31 cellular contexts compared by ENCODE assay signal in genomic region chr1:245181123-245181522, GRCh38. TPM values are rescaled to one million over a fixed set of nuclear protein-coding genes. Genes with fewer than 3 reads are reported as not detected.
DNase-seq lines count a peak whose midpoint lies in the region; ATAC-seq, FAIRE-seq and TF ChIP-seq lines count a peak whose summit lies in the region.
"Had no signal": no experiment of that assay in that cellular context is flagged by ENCODE, and none has a peak within 500 bp of the region (broad histone marks: within the 10 kb centered on the region; RNA-seq: fewer than 3 reads in every experiment).

No MANE protein-coding gene starts in this region.

- H3K79me1 ChIP-seq in H9 (ENCODE audit: insufficient read depth, low read depth, low read length, poor library complexity, severe bottlenecking) = no peaks in the 10 kb centered on the region

- no peak overlapping the region for H4K5ac ChIP-seq in H9 (ENCODE audit: insufficient read length, low read depth, low read length)

- TF ChIP-seq CTCF in H9 (conservative IDR thresholded peaks at IDR 0.05) = no peak
- TF ChIP-seq CTCF in astrocyte (IDR thresholded peaks at IDR 0.05; ENCODE audit: insufficient read depth, low read depth, low read length) = no peak

- H4K91ac ChIP-seq in H9 (ENCODE audit: insufficient read length, low read depth, low read length) = no peak overlapping the region

- H3K4me2 ChIP-seq in H9 (ENCODE audit: insufficient read depth, insufficient read length, low read length) (no peak overlapping the region), astrocyte (ENCODE audit: low read length) (no peak overlapping the region)

- no peak for DNase-seq in H9
- peak; percentile 47 for DNase-seq in NCI-H1436 treated with DMSO at 0.1 percent for 48 hours (lab: John Stamatoyannopoulos, UW)
- DNase-seq in astrocyte (ENCODE audit: low read depth) = no peak
- no peak for DNase-seq in AG08395 (ENCODE audit: low spot score)
- DNase-seq: activated CD4-positive, alpha-beta T cell treated with anti-CD3 and anti-CD28 coated beads, Interleukin-2, amount 10 ng/mL, durations not matched to agents 7 days and 5 days; activated naive CD4-positive, alpha-beta T cell; activated T-cell treated with anti-CD3 and anti-CD28 coated beads, Interleukin-2, amount 50 U/mL, for 48 hours; CD4-positive, CD25-positive, alpha-beta regulatory T cell; effector CD8-positive, alpha-beta T cell; head of caudate nucleus; mucosa of descending colon; NCI-H2081; NCI-H510A; NK-92 treated with Interleukin-12 subunit alpha and Interleukin-12 subunit beta, amount 100 ng/mL, for 24 hours; Right ventricle myocardium superior; stimulated activated CD4-positive, alpha-beta T cell treated with anti-CD3 and anti-CD28 coated beads, Interleukin-4, amount 100 ng/mL, for 4 hours; stimulated activated naive B cell treated with anti-CD40 and anti-IgM and Interleukin-4, amounts not matched to agents 10 μg/mL and 1 μg/mL and 100 μg/mL, for 72 hours; SW 1271; T1000; WERI-Rb-1 had no signal

- no peak overlapping the region for H2BK15ac ChIP-seq in H9 (ENCODE audit: low read depth, low read length)

- H3K4me3 Mint-ChIP-seq in H9 = no peak overlapping the region
- H3K4me3 Mint-ChIP-seq in astrocyte (ENCODE audit: unreplicated experiment) = peak overlapping the region; percentile 52
- H3K4me3 Mint-ChIP-seq: activated CD4-positive, alpha-beta T cell treated with anti-CD3 and anti-CD28 coated beads, Interleukin-2, amount 10 ng/mL, durations not matched to agents 7 days and 5 days; activated CD8-positive, alpha-beta memory T cell treated with anti-CD3 and anti-CD28 coated beads, Interleukin-2, amount 10 ng/mL, durations not matched to agents 7 days and 5 days; CD4-positive, CD25-positive, alpha-beta regulatory T cell; stimulated activated naive B cell treated with anti-CD40 and anti-IgM and Interleukin-4, amounts not matched to agents 10 μg/mL and 1 μg/mL and 100 μg/mL, for 72 hours had no signal

- ATAC-seq in GM18858 (IDR thresholded peaks at IDR 0.05; ENCODE audit: unreplicated experiment) (no peak), HG02885 (IDR thresholded peaks at IDR 0.05; ENCODE audit: poor library complexity, unreplicated experiment) (no peak)
- ATAC-seq: HepG2; sciatic nerve; stimulated activated naive B cell treated with anti-CD40 and anti-IgM and Interleukin-4, amounts not matched to agents 10 μg/mL and 1 μg/mL and 100 μg/mL, for 72 hours had no signal

- no peak overlapping the region for H2AK5ac ChIP-seq in H9 (ENCODE audit: insufficient read length, low read length)

- H4K20me1 ChIP-seq in H9 (ENCODE audit: control insufficient read depth, insufficient read depth, insufficient read length) (no peaks in the 10 kb centered on the region), astrocyte (ENCODE audit: insufficient read depth, low read length) (peaks cover 71% of the 10 kb centered on the region)

- no peak overlapping the region for H2BK5ac ChIP-seq in H9 (ENCODE audit: insufficient read length, low read length)

- no peak overlapping the region for H2BK12ac ChIP-seq in H9 (ENCODE audit: insufficient read length, low read depth, low read length)

- no peak overlapping the region for H3K4ac ChIP-seq in H9 (ENCODE audit: low read depth, low read length)

- no peak overlapping the region for H3K9ac ChIP-seq in H9 (ENCODE audit: extremely low read depth, insufficient read length, low read length)
- H3K9ac ChIP-seq in astrocyte (ENCODE audit: low read length) = no peak overlapping the region

- H3K4me3 ChIP-seq in astrocyte (ENCODE audit: insufficient read depth, low read depth, low read length) = no peak overlapping the region
- peak overlapping the region; percentile 30 for H3K4me3 ChIP-seq in neuron (ENCODE audit: low read length)
- H3K4me3 ChIP-seq: breast epithelium, mucosa of descending colon, prostate gland had no signal

- H3K27me3 Mint-ChIP-seq in H9 (ENCODE audit: low read depth) (no peaks in the 10 kb centered on the region), astrocyte (ENCODE audit: low read depth, unreplicated experiment) (peaks cover 3% of the 10 kb centered on the region)
- H3K27me3 Mint-ChIP-seq: activated CD4-positive, alpha-beta T cell treated with anti-CD3 and anti-CD28 coated beads, Interleukin-2, amount 10 ng/mL, durations not matched to agents 7 days and 5 days had no signal

- H3K36me3 ChIP-seq in astrocyte (ENCODE audit: insufficient read depth, low read length) (no peaks in the 10 kb centered on the region), neuron (ENCODE audit: insufficient read depth, low read length) (no peaks in the 10 kb centered on the region)
- H3K36me3 ChIP-seq: breast epithelium, neutrophil, prostate gland, WERI-Rb-1 had no signal

- H3K36me3 Mint-ChIP-seq in H9 (ENCODE audit: insufficient read depth in 1 of 3, low read depth in 3 of 3) = no peaks in the 10 kb centered on the region
- peaks cover 7% of the 10 kb centered on the region for H3K36me3 Mint-ChIP-seq in astrocyte (ENCODE audit: low read depth, unreplicated experiment)
- H3K36me3 Mint-ChIP-seq: activated CD8-positive, alpha-beta memory T cell treated with anti-CD3 and anti-CD28 coated beads, Interleukin-2, amount 10 ng/mL, durations not matched to agents 7 days and 5 days; CD4-positive, CD25-positive, alpha-beta regulatory T cell had no signal

- H2BK20ac ChIP-seq in H9 (ENCODE audit: low read depth, low read length, poor library complexity, severe bottlenecking) = no peak overlapping the region

- H3K27me3 ChIP-seq in H9 (ENCODE audit: insufficient read depth, low read length) (no peaks in the 10 kb centered on the region), astrocyte (ENCODE audit: insufficient read depth, low read length) (no peaks in the 10 kb centered on the region), neuron (ENCODE audit: insufficient read depth, low read length) (no peaks in the 10 kb centered on the region)
- H3K27me3 ChIP-seq: breast epithelium, neutrophil had no signal

- FAIRE-seq in astrocyte (lab: Jason Lieb, UNC) = no peak
- FAIRE-seq: colon, GM12892, HepG2 had no signal

- no CpG with 5 or more reads among the region's 7 CpGs for WGBS in H9 (ENCODE audit: extremely low coverage, insufficient read length, low lambda C conversion rate)

- no peak overlapping the region for H2BK120ac ChIP-seq in H9 (ENCODE audit: low read depth, low read length, poor library complexity, severe bottlenecking)

- H3K23ac ChIP-seq in H9 (ENCODE audit: insufficient read length, low read depth, low read length) = no peak overlapping the region

- no peaks in the 10 kb centered on the region for H3K4me1 ChIP-seq in H9 (ENCODE audit: insufficient read depth, low read length)
- no peaks in the 10 kb centered on the region for H3K4me1 ChIP-seq in astrocyte (ENCODE audit: insufficient read depth, low read length)
- H3K4me1 ChIP-seq in neuron (ENCODE audit: insufficient read depth, low read length) = peaks cover 15% of the 10 kb centered on the region
- H3K4me1 ChIP-seq: breast epithelium, prostate gland had no signal

- H3K18ac ChIP-seq in H9 (ENCODE audit: insufficient read length, low read depth, low read length) = no peak overlapping the region

- H3K9me3 Mint-ChIP-seq in H9 (no peaks in the 10 kb centered on the region), astrocyte (ENCODE audit: unreplicated experiment) (no peaks in the 10 kb centered on the region)
- H3K9me3 Mint-ChIP-seq: activated CD4-positive, alpha-beta T cell treated with anti-CD3 and anti-CD28 coated beads, Interleukin-2, amount 10 ng/mL, durations not matched to agents 7 days and 5 days; stimulated activated naive B cell treated with anti-CD40 and anti-IgM and Interleukin-4, amounts not matched to agents 10 μg/mL and 1 μg/mL and 100 μg/mL, for 72 hours had no signal

- H3K27ac Mint-ChIP-seq in H9 (peak overlapping the region in 2 of 3 experiments; percentile 3 to 77; a peak in 3 of 7 replicates), astrocyte (ENCODE audit: unreplicated experiment) (no peak overlapping the region)
- H3K27ac Mint-ChIP-seq: activated CD4-positive, alpha-beta T cell treated with anti-CD3 and anti-CD28 coated beads, Interleukin-2, amount 10 ng/mL, durations not matched to agents 7 days and 5 days; CD4-positive, CD25-positive, alpha-beta regulatory T cell; stimulated activated naive B cell treated with anti-CD40 and anti-IgM and Interleukin-4, amounts not matched to agents 10 μg/mL and 1 μg/mL and 100 μg/mL, for 72 hours had no signal

- H3K79me2 ChIP-seq in H9 (ENCODE audit: insufficient read depth, low read length) (no peaks in the 10 kb centered on the region), astrocyte (ENCODE audit: insufficient read depth, low read length) (peaks cover 4% of the 10 kb centered on the region)

- no peak overlapping the region for H4K8ac ChIP-seq in H9 (replicated peaks; ENCODE audit: insufficient read length, low read depth, low read length)

- H3T11ph ChIP-seq in H9 (ENCODE audit: low read length) = no peak overlapping the region

- H3K4me1 Mint-ChIP-seq in H9 (peaks cover 18 to 28% of the 10 kb centered on the region in 2 experiments), astrocyte (ENCODE audit: low read depth, unreplicated experiment) (peaks cover 21% of the 10 kb centered on the region)
- H3K4me1 Mint-ChIP-seq: CD4-positive, CD25-positive, alpha-beta regulatory T cell had no signal

- H3K56ac ChIP-seq in H9 (ENCODE audit: insufficient read length, low read depth, low read length) = no peak overlapping the region

- no peaks in the 10 kb centered on the region for H3K9me3 ChIP-seq in H9 (ENCODE audit: control insufficient read depth, low read depth, low read length)
- no peaks in the 10 kb centered on the region for H3K9me3 ChIP-seq in astrocyte (ENCODE audit: insufficient read depth, low read depth, low read length)
- H3K9me3 ChIP-seq in neuron (ENCODE audit: low read length) = no peaks in the 10 kb centered on the region
- H3K9me3 ChIP-seq: breast epithelium, mucosa of descending colon, neutrophil, prostate gland had no signal

- peak overlapping the region; percentile 57; the same call in 1 of the 2 replicates for H3K14ac ChIP-seq in H9 (ENCODE audit: insufficient read depth, low read length)

- no peaks in the 10 kb centered on the region for H3K23me2 ChIP-seq in H9 (ENCODE audit: insufficient read length, low read depth, low read length, poor library complexity, severe bottlenecking)

- H2AFZ ChIP-seq in H9 (ENCODE audit: low read length) = peak overlapping the region; percentile 60
- H2AFZ ChIP-seq in astrocyte (ENCODE audit: low read depth, low read length) = no peak overlapping the region
- peak overlapping the region; percentile 47 for H2AFZ ChIP-seq in neuron (ENCODE audit: low read depth, low read length)

- no peak overlapping the region for H3K27ac ChIP-seq in H9 (ENCODE audit: insufficient read length, low read depth, low read length)
- H3K27ac ChIP-seq in astrocyte (ENCODE audit: low read depth, low read length) = no peak overlapping the region
- H3K27ac ChIP-seq: breast epithelium, neutrophil, prostate gland, WERI-Rb-1 had no signal

RNA-seq across cellular contexts. Expression of gene KIF26B, which starts 26.3 kb away (rescaled TPM):
- total RNA-seq in H9 (2021) (0.13 and 0.20 TPM in 2 replicates), astrocyte (6.8 and 11.4 TPM in 2 replicates)
- total RNA-seq: activated CD4-positive, alpha-beta T cell treated with anti-CD3 and anti-CD28 coated beads, Interleukin-2, amount 10 ng/mL, durations not matched to agents 7 days and 5 days; CD4-positive, CD25-positive, alpha-beta regulatory T cell had no signal
